In genomic region chr7:37284805-37285211, GRCh38 we compare ENCODE assay signal across 9 cellular contexts.
DNase-seq lines count a peak whose midpoint lies in the region; ATAC-seq and TF ChIP-seq lines count a peak whose summit lies in the region.
"Had no signal": no experiment of that assay in that cellular context is flagged by ENCODE, and none has a peak within 500 bp of the region (broad histone marks: within the 10 kb centered on the region; RNA-seq: fewer than 3 reads in every experiment).

No MANE protein-coding gene starts in this region.

- H3K36me3 ChIP-seq in neutrophil: no peaks in the 10 kb centered on the region

- no peaks in the 10 kb centered on the region for H3K27me3 ChIP-seq in neutrophil
- H3K27me3 ChIP-seq: BLaER1 had no signal

- TF ChIP-seq CTCF in fibroblast of mammary gland (conservative IDR thresholded peaks at IDR 0.05; ENCODE audit: control insufficient read depth, insufficient read depth, low read depth, low read length) (peak; percentile 63), neutrophil (IDR thresholded peaks at IDR 0.05) (peak; percentile 55)

- CTCF ChIA-PET in activated CD8-positive, alpha-beta memory T cell treated with anti-CD3 and anti-CD28 coated beads, Interleukin-2, amount 10 ng/mL, durations not matched to agents 7 days and 5 days (lab: Charles Lee): interaction anchor here (0.8 to 4.3 kb wide), 23 partner anchors 8 to 211 kb away, joined by 3 to 49 read pairs (median 5); no protein-coding TSS in a partner anchor

- H3K36me3 Mint-ChIP-seq in activated CD8-positive, alpha-beta memory T cell treated with anti-CD3 and anti-CD28 coated beads, Interleukin-2, amount 10 ng/mL, durations not matched to agents 7 days and 5 days: peaks cover 14% of the 10 kb centered on the region

- H3K27me3 Mint-ChIP-seq in activated CD8-positive, alpha-beta memory T cell treated with anti-CD3 and anti-CD28 coated beads, Interleukin-2, amount 10 ng/mL, durations not matched to agents 7 days and 5 days: no peaks in the 10 kb centered on the region

- no peak overlapping the region for H3K4me3 ChIP-seq in fibroblast of mammary gland (ENCODE audit: control insufficient read depth, low read depth, low read length)
- H3K4me3 ChIP-seq in neutrophil (ENCODE audit: low read depth in 1 of 2, low read length in 1 of 2): no peak overlapping the region
- H3K4me3 ChIP-seq: BLaER1 had no signal

- H3K4me1 Mint-ChIP-seq in activated CD8-positive, alpha-beta memory T cell treated with anti-CD3 and anti-CD28 coated beads, Interleukin-2, amount 10 ng/mL, durations not matched to agents 7 days and 5 days: peaks cover 29% of the 10 kb centered on the region

- DNase-seq in NCI-H2171 treated with DMSO at 0.1 percent for 48 hours (lab: John Stamatoyannopoulos, UW) (peak; percentile 26), NCI-H2171 (lab: John Stamatoyannopoulos, UW) (no peak), NCI-H1694 (lab: John Stamatoyannopoulos, UW) (peak; percentile 46), fibroblast of mammary gland (ENCODE audit: low read depth) (peak; percentile 27)
- peak; percentile 54 for DNase-seq in activated CD8-positive, alpha-beta memory T cell treated with anti-CD3 and anti-CD28 coated beads, Interleukin-2, amount 10 ng/mL, durations not matched to agents 7 days and 5 days

- peak; percentile 30 for ATAC-seq in activated CD8-positive, alpha-beta memory T cell treated with anti-CD3 and anti-CD28 coated beads, Interleukin-2, amount 10 ng/mL, durations not matched to agents 7 days and 5 days
- no peak for ATAC-seq in HG03045 (IDR thresholded peaks at IDR 0.05; ENCODE audit: unreplicated experiment)
- no peak for ATAC-seq in GM19324 (IDR thresholded peaks at IDR 0.05; ENCODE audit: low FRiP score, unreplicated experiment)

- peaks cover 49 to 51% of the 10 kb centered on the region in 2 experiments for H3K4me1 ChIP-seq in neutrophil (ENCODE audit: control insufficient read depth in 1 of 2, insufficient read depth in 1 of 2, low read depth in 1 of 2, low read length in 1 of 2)

- no peak overlapping the region for H3K27ac Mint-ChIP-seq in activated CD8-positive, alpha-beta memory T cell treated with anti-CD3 and anti-CD28 coated beads, Interleukin-2, amount 10 ng/mL, durations not matched to agents 7 days and 5 days

- H3K9me3 Mint-ChIP-seq in activated CD8-positive, alpha-beta memory T cell treated with anti-CD3 and anti-CD28 coated beads, Interleukin-2, amount 10 ng/mL, durations not matched to agents 7 days and 5 days (ENCODE audit: low read depth): no peaks in the 10 kb centered on the region

- H3K9me3 ChIP-seq in neutrophil: no peaks in the 10 kb centered on the region

- no peak overlapping the region for H3K4me3 Mint-ChIP-seq in activated CD8-positive, alpha-beta memory T cell treated with anti-CD3 and anti-CD28 coated beads, Interleukin-2, amount 10 ng/mL, durations not matched to agents 7 days and 5 days

- peak overlapping the region; percentile 73 for H3K27ac ChIP-seq in neutrophil
- H3K27ac ChIP-seq: BLaER1 had no signal
